ENCODE assay signal across 5 cellular contexts in genomic region chr1:148743200-148743599, GRCh38. TPM values are rescaled to one million over a fixed set of nuclear protein-coding genes. Genes with fewer than 3 reads are reported as not detected.
"Had no signal": no experiment of that assay in that cellular context is flagged by ENCODE, and none has a peak within 500 bp of the region (broad histone marks: within the 10 kb centered on the region; RNA-seq: fewer than 3 reads in every experiment).

No MANE protein-coding gene starts in this region.

RNA-seq across cellular contexts. Expression of gene NUDT4B, which starts 5.4 kb away (rescaled TPM):
- total RNA-seq: activated CD8-positive, alpha-beta T cell treated with anti-CD3 and anti-CD28 coated beads for 36 hours; activated CD8-positive, alpha-beta T cell treated with anti-CD3 and anti-CD28 coated beads, Interleukin-2, amount 10 ng/mL, durations not matched to agents 7 days and 5 days; T-helper 1 cell treated with Interleukin-12 subunit alpha and Interleukin-12 subunit beta and Interleukin-4 antibody, amounts not matched to agents 30 ng/mL and 1 ng/mL, for 36 hours; T-helper 17 cell; WTC11 had no signal
